ENCODE assay signal across 8 cellular contexts in genomic region chr7:112449353-112449752, GRCh38. TPM values are rescaled to one million over a fixed set of nuclear protein-coding genes. Genes with fewer than 3 reads are reported as not detected.
DNase-seq lines count a peak whose midpoint lies in the region; ATAC-seq, FAIRE-seq and TF ChIP-seq lines count a peak whose summit lies in the region.

No MANE protein-coding gene starts in this region.

- ATAC-seq in HG03520 (IDR thresholded peaks at IDR 0.05; ENCODE audit: unreplicated experiment), result no peak

- peaks cover 6% of the 10 kb centered on the region for H3K4me1 ChIP-seq in parathyroid adenoma

- H3K36me3 Mint-ChIP-seq in activated CD4-positive, alpha-beta memory T cell treated with anti-CD3 and anti-CD28 coated beads for 36 hours, result peaks cover 3% of the 10 kb centered on the region

- no peak for FAIRE-seq in D721Med (lab: Jason Lieb, UNC)

- H3K4me1 Mint-ChIP-seq in activated CD4-positive, alpha-beta memory T cell treated with anti-CD3 and anti-CD28 coated beads for 36 hours (ENCODE audit: low read depth), result peaks cover 33% of the 10 kb centered on the region

- DNase-seq in ACHN, result peak; percentile 76
- peak; percentile 79 for DNase-seq in HPDE6-E6E7 (ENCODE audit: extremely low spot score)
- peak; percentile 71 for DNase-seq in activated CD4-positive, alpha-beta memory T cell treated with anti-CD3 and anti-CD28 coated beads for 36 hours
- peak; percentile 73 for DNase-seq in epithelial cell of prostate (ENCODE audit: low read depth, low spot score)
- no peak for DNase-seq in globus pallidus (ENCODE audit: low spot score)
- DNase-seq in D721Med (ENCODE audit: insufficient read length, low spot score), result no peak

- peak overlapping the region; percentile 100 for H3K4me3 ChIP-seq in parathyroid adenoma (ENCODE audit: low read depth, low read length)

- H3K9me3 Mint-ChIP-seq in activated CD4-positive, alpha-beta memory T cell treated with anti-CD3 and anti-CD28 coated beads for 36 hours, result no peaks in the 10 kb centered on the region

- H3K36me3 ChIP-seq in parathyroid adenoma (ENCODE audit: control insufficient read depth, insufficient read depth, low read length), result no peaks in the 10 kb centered on the region

- H3K4me2 ChIP-seq in parathyroid adenoma (ENCODE audit: low read length), result peak overlapping the region; percentile 75

- no peak overlapping the region for H3K9ac ChIP-seq in parathyroid adenoma

- H3K4me3 Mint-ChIP-seq in activated CD4-positive, alpha-beta memory T cell treated with anti-CD3 and anti-CD28 coated beads for 36 hours, result peak overlapping the region; percentile 96

- peak overlapping the region; percentile 96 for H3K27ac Mint-ChIP-seq in activated CD4-positive, alpha-beta memory T cell treated with anti-CD3 and anti-CD28 coated beads for 36 hours

- H3K27me3 Mint-ChIP-seq in activated CD4-positive, alpha-beta memory T cell treated with anti-CD3 and anti-CD28 coated beads for 36 hours, result no peaks in the 10 kb centered on the region

- TF ChIP-seq CTCF in parathyroid adenoma (IDR thresholded peaks at IDR 0.05) (no peak), D721Med (IDR thresholded peaks at IDR 0.05; ENCODE audit: insufficient read depth, missing control alignments) (no peak)

- no peaks in the 10 kb centered on the region for H3K27me3 ChIP-seq in parathyroid adenoma (ENCODE audit: control insufficient read depth, insufficient read depth, low read length)

- peaks cover 17% of the 10 kb centered on the region for H3K79me2 ChIP-seq in parathyroid adenoma

- intact Hi-C loops in activated CD4-positive, alpha-beta memory T cell treated with anti-CD3 and anti-CD28 coated beads for 36 hours (cut with micrococcal nuclease), result loop anchor here (1.0 kb wide), 2 partner anchors 57 to 887 kb away; partner anchors contain the start of gene IMMP2L

- H3K27ac ChIP-seq in epithelial cell of prostate (peak overlapping the region; percentile 87), parathyroid adenoma (peak overlapping the region; percentile 96)

- POLR2A ChIA-PET in activated CD4-positive, alpha-beta memory T cell treated with anti-CD3 and anti-CD28 coated beads for 36 hours (lab: Charles Lee), result interaction anchor here (0.9 to 2.5 kb wide), 3 partner anchors 18 to 490 kb away, joined by 3 to 23 read pairs (median 3); partner anchors contain the start of genes DOCK4 and ZNF277

- in situ Hi-C loops in ACHN (cut with HindIII; ENCODE audit: low pct_ligation_motif_present, low pct_unique_long_range_greater_than_20kb, low sequenced_read_pairs), result no loop called here

- CTCF ChIA-PET in activated CD4-positive, alpha-beta memory T cell treated with anti-CD3 and anti-CD28 coated beads for 36 hours (lab: Charles Lee), result interaction anchor here (1.2 kb wide), 1 partner anchor 489 kb away, joined by 3 read pairs; no protein-coding TSS in a partner anchor

- H2AFZ ChIP-seq in parathyroid adenoma, result peak overlapping the region; percentile 98

- no peaks in the 10 kb centered on the region for H3K9me3 ChIP-seq in parathyroid adenoma (ENCODE audit: control insufficient read depth, low read length)

RNA-seq across cellular contexts. Expression of gene IFRD1, which starts 0.9 kb away (rescaled TPM):
- 10 to 100 TPM; 43.4 to 49.7 TPM for total RNA-seq in activated CD4-positive, alpha-beta memory T cell treated with anti-CD3 and anti-CD28 coated beads for 36 hours

RNA-seq across cellular contexts. Expression of gene LSMEM1, which starts 31.4 kb away (rescaled TPM):
- total RNA-seq in activated CD4-positive, alpha-beta memory T cell treated with anti-CD3 and anti-CD28 coated beads for 36 hours, result under 1 TPM; 0.80 to 1.00 TPM

Comparison
In these comparisons a context has a peak if more than half of its experiments do, and no peak if none do; other contexts are left out.
1. DNase-seq: peak in ACHN (single experiment), HPDE6-E6E7 (single experiment), activated CD4-positive, alpha-beta memory T cell treated with anti-CD3 and anti-CD28 coated beads for 36 hours (single experiment) and epithelial cell of prostate (single experiment); none in globus pallidus (single experiment) and D721Med (single experiment).